In the genomic region with DNA sequence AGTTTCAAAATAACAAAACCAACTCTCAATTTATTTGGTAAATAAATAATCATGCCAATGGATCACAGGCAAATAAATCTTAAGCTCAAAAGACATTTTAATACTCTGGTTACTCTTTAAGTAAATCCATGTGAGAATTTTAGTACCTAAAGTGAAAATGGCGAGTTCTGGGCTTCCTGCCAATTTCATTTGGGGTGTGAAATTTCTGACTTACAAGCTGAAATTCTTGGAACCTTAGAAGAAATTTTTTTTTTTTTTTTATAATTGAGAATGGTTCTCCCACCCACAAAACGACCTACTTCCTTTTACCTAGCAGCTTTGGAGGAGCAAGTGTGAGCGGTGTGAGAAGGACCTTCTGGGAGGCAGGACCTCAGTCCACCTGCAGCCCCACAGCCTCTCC, we compare ENCODE assay signal across 13 cellular contexts.
"Had no signal": no experiment of that assay in that cellular context is flagged by ENCODE, and none has a peak within 500 bp of the region (broad histone marks: within the 10 kb centered on the region; RNA-seq: fewer than 3 reads in every experiment).

No MANE protein-coding gene starts in this region.

- H3K36me3 ChIP-seq: esophagus muscularis mucosa, prostate gland, sigmoid colon, upper lobe of right lung had no signal

- H3K27ac ChIP-seq: esophagus muscularis mucosa, prostate gland, sigmoid colon, testis, upper lobe of right lung had no signal

- H3K4me3 ChIP-seq: esophagus muscularis mucosa, prostate gland, sigmoid colon, upper lobe of right lung had no signal

- H3K4me1 ChIP-seq: prostate gland, testis, upper lobe of right lung had no signal

- H3K27me3 ChIP-seq: esophagus muscularis mucosa, sigmoid colon, testis, upper lobe of right lung had no signal

- ATAC-seq: left colon; stimulated activated naive CD8-positive, alpha-beta T cell treated with anti-CD3 and anti-CD28 coated beads, Interleukin-15, Interleukin-2, amounts not matched to agents 100 U/mL and 50 U/mL, for 24 hours; upper lobe of right lung had no signal

- DNase-seq: activated CD4-positive, alpha-beta T cell treated with anti-CD3 and anti-CD28 coated beads for 4 hours; activated naive CD4-positive, alpha-beta T cell treated with anti-CD3 and anti-CD28 coated beads, Interleukin-2, amount 50 U/mL, for 16 hours; amniotic stem cell; foreskin fibroblast; left colon; sigmoid colon; stimulated activated CD4-positive, alpha-beta T cell treated with anti-CD3 and anti-CD28 coated beads, Interleukin-12 subunit alpha, Interleukin-12 subunit beta, amount 100 ng/mL, for 4 hours; stimulated activated CD4-positive, alpha-beta T cell treated with anti-CD3 and anti-CD28 coated beads, Interleukin-2, amount 100 ng/mL, for 48 hours; stimulated activated naive CD8-positive, alpha-beta T cell treated with anti-CD3 and anti-CD28 coated beads, Interleukin-15, Interleukin-2, amounts not matched to agents 100 U/mL and 50 U/mL, for 24 hours; upper lobe of right lung had no signal
